22 cellular contexts compared by ENCODE assay signal in the genomic region with DNA sequence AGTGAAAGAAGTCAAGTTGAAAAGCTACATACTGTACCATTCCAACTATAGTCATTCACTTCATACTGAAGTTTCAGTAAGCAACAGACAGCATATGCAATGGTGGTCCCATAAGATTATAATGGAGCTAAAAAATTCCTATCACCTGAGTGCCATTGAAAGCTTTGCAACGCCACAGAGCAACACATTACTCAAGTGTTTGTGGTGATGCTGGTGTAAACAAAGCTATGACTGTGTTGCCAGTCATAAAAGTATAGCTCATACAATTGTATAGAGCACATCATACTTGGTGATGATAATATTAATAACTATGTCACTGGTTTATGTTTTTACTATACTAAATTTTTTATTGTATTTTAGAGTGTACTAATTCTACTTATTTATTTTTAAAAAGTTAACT.
"Had no signal": no experiment of that assay in that cellular context is flagged by ENCODE, and none has a peak within 500 bp of the region (broad histone marks: within the 10 kb centered on the region; RNA-seq: fewer than 3 reads in every experiment).

No MANE protein-coding gene starts in this region.

- H3K27me3 ChIP-seq: gastroesophageal sphincter, heart left ventricle, hepatocyte, left lung, right atrium auricular region, sigmoid colon, stomach, thyroid gland had no signal

- FAIRE-seq: endometrium had no signal

- H3K27ac ChIP-seq: gastroesophageal sphincter, heart left ventricle, hepatocyte, left lung, prostate gland, right atrium auricular region, sigmoid colon, stomach, thyroid gland had no signal

- H3K27ac Mint-ChIP-seq: effector memory CD8-positive, alpha-beta T cell; naive thymus-derived CD8-positive, alpha-beta T cell; nephron progenitor cell; stimulated activated effector memory CD8-positive, alpha-beta T cell treated with anti-CD3 and anti-CD28 coated beads, Interleukin-12 subunit alpha, Interleukin-12 subunit beta, amount 100 ng/mL, for 72 hours; type B pancreatic cell had no signal

- DNase-seq: cortex of kidney; effector memory CD8-positive, alpha-beta T cell; heart left ventricle; kidney; left lung; mesendoderm; naive thymus-derived CD8-positive, alpha-beta T cell; nephron progenitor cell; nucleus accumbens; sigmoid colon; stimulated activated CD4-positive, alpha-beta T cell treated with anti-CD3 and anti-CD28 coated beads, Interleukin-2, amount 100 ng/mL, for 24 hours; stimulated activated CD4-positive, alpha-beta T cell treated with anti-CD3 and anti-CD28 coated beads, Interleukin-4, amount 100 ng/mL, for 24 hours; stimulated activated naive CD4-positive, alpha-beta T cell treated with Interleukin-2 at 50 U/mL for 16 hours; stomach; thyroid gland had no signal

- H3K9me3 ChIP-seq: gastroesophageal sphincter, prostate gland, right atrium auricular region, sigmoid colon, thyroid gland had no signal

- H3K9me3 Mint-ChIP-seq: effector memory CD8-positive, alpha-beta T cell; stimulated activated effector memory CD8-positive, alpha-beta T cell treated with anti-CD3 and anti-CD28 coated beads, Interleukin-12 subunit alpha, Interleukin-12 subunit beta, amount 100 ng/mL, for 72 hours; type B pancreatic cell had no signal

- H2AFZ ChIP-seq: hepatocyte had no signal

- ATAC-seq: effector memory CD8-positive, alpha-beta T cell; gastroesophageal sphincter; heart left ventricle; left lung; naive thymus-derived CD8-positive, alpha-beta T cell; stimulated activated effector memory CD8-positive, alpha-beta T cell treated with anti-CD3 and anti-CD28 coated beads, Interleukin-12 subunit alpha, Interleukin-12 subunit beta, amount 100 ng/mL, for 72 hours had no signal

- H3K36me3 Mint-ChIP-seq: naive thymus-derived CD8-positive, alpha-beta T cell; stimulated activated effector memory CD8-positive, alpha-beta T cell treated with anti-CD3 and anti-CD28 coated beads, Interleukin-12 subunit alpha, Interleukin-12 subunit beta, amount 100 ng/mL, for 72 hours; type B pancreatic cell had no signal

- H3K36me3 ChIP-seq: gastroesophageal sphincter, heart left ventricle, left lung, prostate gland, right atrium auricular region, sigmoid colon, stomach, thyroid gland had no signal

- H3K79me2 ChIP-seq: hepatocyte had no signal

- H3K4me2 ChIP-seq: hepatocyte had no signal

- H3K4me3 ChIP-seq: gastroesophageal sphincter, heart left ventricle, hepatocyte, left lung, prostate gland, right atrium auricular region, sigmoid colon, stomach, thyroid gland had no signal

- H3K4me3 Mint-ChIP-seq: effector memory CD8-positive, alpha-beta T cell; naive thymus-derived CD8-positive, alpha-beta T cell; nephron progenitor cell; stimulated activated effector memory CD8-positive, alpha-beta T cell treated with anti-CD3 and anti-CD28 coated beads, Interleukin-12 subunit alpha, Interleukin-12 subunit beta, amount 100 ng/mL, for 72 hours; type B pancreatic cell had no signal

- H3K27me3 Mint-ChIP-seq: type B pancreatic cell had no signal

- H3K4me1 Mint-ChIP-seq: naive thymus-derived CD8-positive, alpha-beta T cell; nephron progenitor cell; stimulated activated effector memory CD8-positive, alpha-beta T cell treated with anti-CD3 and anti-CD28 coated beads, Interleukin-12 subunit alpha, Interleukin-12 subunit beta, amount 100 ng/mL, for 72 hours had no signal

- H3K4me1 ChIP-seq: gastroesophageal sphincter, heart left ventricle, left lung, prostate gland, right atrium auricular region, sigmoid colon, stomach, thyroid gland had no signal
